22 cellular contexts compared by ENCODE assay signal in the genomic region with DNA sequence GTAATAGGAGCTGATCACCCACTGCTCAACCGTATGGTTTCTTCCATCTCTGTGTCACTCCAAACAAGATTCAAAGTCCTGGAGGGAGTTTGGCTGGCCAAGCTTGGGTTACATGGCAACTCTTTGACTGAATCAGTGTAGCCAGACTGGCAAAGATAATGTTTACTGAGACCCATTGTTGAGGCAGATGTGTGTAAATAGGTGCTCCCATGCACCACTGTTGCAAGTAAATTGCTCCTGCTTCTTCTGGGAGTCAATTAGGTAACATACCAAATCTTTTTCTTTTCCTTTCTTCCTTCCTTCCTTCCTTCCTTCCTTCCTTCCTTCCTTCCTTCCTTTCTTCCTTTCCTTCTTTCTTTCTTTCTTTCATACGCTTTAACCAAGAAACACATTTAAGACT.
"Had no signal": no experiment of that assay in that cellular context is flagged by ENCODE, and none has a peak within 500 bp of the region (broad histone marks: within the 10 kb centered on the region; RNA-seq: fewer than 3 reads in every experiment).

No MANE protein-coding gene starts in this region.

- ATAC-seq: gastroesophageal sphincter; natural killer cell treated with Interleukin-12 subunit alpha and Interleukin-12 subunit beta and Interleukin-15 and Interleukin-18, amount 100 ng/mL, for 72 hours; stimulated activated effector memory CD8-positive, alpha-beta T cell treated with anti-CD3 and anti-CD28 coated beads, Interleukin-12 subunit alpha, Interleukin-12 subunit beta, amount 100 ng/mL, for 72 hours; upper lobe of right lung had no signal

- H2AFZ ChIP-seq: parathyroid adenoma had no signal

- H3K4me3 Mint-ChIP-seq: natural killer cell treated with Interleukin-12 subunit alpha and Interleukin-12 subunit beta and Interleukin-15 and Interleukin-18, amount 100 ng/mL, for 72 hours; stimulated activated effector memory CD8-positive, alpha-beta T cell treated with anti-CD3 and anti-CD28 coated beads, Interleukin-12 subunit alpha, Interleukin-12 subunit beta, amount 100 ng/mL, for 72 hours; stimulated activated naive CD8-positive, alpha-beta T cell treated with anti-CD3 and anti-CD28 coated beads, Interleukin-15, Interleukin-2, amounts not matched to agents 100 ng/mL and 50 ng/mL, for 24 hours had no signal

- H3K36me3 Mint-ChIP-seq: stimulated activated effector memory CD8-positive, alpha-beta T cell treated with anti-CD3 and anti-CD28 coated beads, Interleukin-12 subunit alpha, Interleukin-12 subunit beta, amount 100 ng/mL, for 72 hours had no signal

- H3K79me2 ChIP-seq: parathyroid adenoma had no signal

- H3K9me3 Mint-ChIP-seq: natural killer cell treated with Interleukin-12 subunit alpha and Interleukin-12 subunit beta and Interleukin-15 and Interleukin-18, amount 100 ng/mL, for 72 hours; stimulated activated effector memory CD8-positive, alpha-beta T cell treated with anti-CD3 and anti-CD28 coated beads, Interleukin-12 subunit alpha, Interleukin-12 subunit beta, amount 100 ng/mL, for 72 hours; stimulated activated naive CD8-positive, alpha-beta T cell treated with anti-CD3 and anti-CD28 coated beads, Interleukin-15, Interleukin-2, amounts not matched to agents 100 ng/mL and 50 ng/mL, for 24 hours had no signal

- DNase-seq: colonic mucosa; dermis blood vessel endothelial cell; esophagus squamous epithelium; foreskin fibroblast; glutamatergic neuron; islet precursor cell; left ventricle myocardium inferior; mesenchymal stem cell; midbrain; occipital lobe; right lobe of liver; stimulated activated CD4-positive, alpha-beta T cell treated with anti-CD3 and anti-CD28 coated beads, Interleukin-4, amount 100 ng/mL, for 1 hour; stimulated activated CD8-positive, alpha-beta memory T cell treated with anti-CD3 and anti-CD28 coated beads, Interleukin-4, amount 100 ng/mL, for 48 hours; tibial artery; upper lobe of right lung had no signal

- H3K27ac ChIP-seq: colonic mucosa, esophagus squamous epithelium, gastroesophageal sphincter, left ventricle myocardium inferior, parathyroid adenoma, prostate gland, right lobe of liver, tibial artery, upper lobe of right lung had no signal

- H3K4me3 ChIP-seq: colonic mucosa, esophagus squamous epithelium, gastroesophageal sphincter, left ventricle myocardium inferior, lung, prostate gland, right lobe of liver, tibial artery, upper lobe of right lung had no signal

- H3K36me3 ChIP-seq: colonic mucosa, esophagus squamous epithelium, gastroesophageal sphincter, left ventricle myocardium inferior, prostate gland, right lobe of liver, tibial artery, upper lobe of right lung had no signal

- H3K9ac ChIP-seq: parathyroid adenoma had no signal

- H3K27ac Mint-ChIP-seq: natural killer cell treated with Interleukin-12 subunit alpha and Interleukin-12 subunit beta and Interleukin-15 and Interleukin-18, amount 100 ng/mL, for 72 hours; stimulated activated effector memory CD8-positive, alpha-beta T cell treated with anti-CD3 and anti-CD28 coated beads, Interleukin-12 subunit alpha, Interleukin-12 subunit beta, amount 100 ng/mL, for 72 hours; stimulated activated naive CD8-positive, alpha-beta T cell treated with anti-CD3 and anti-CD28 coated beads, Interleukin-15, Interleukin-2, amounts not matched to agents 100 ng/mL and 50 ng/mL, for 24 hours had no signal

- H3K9me3 ChIP-seq: colonic mucosa, esophagus squamous epithelium, gastroesophageal sphincter, left ventricle myocardium inferior, prostate gland, right lobe of liver, tibial artery, upper lobe of right lung had no signal

- H3K4me1 Mint-ChIP-seq: stimulated activated effector memory CD8-positive, alpha-beta T cell treated with anti-CD3 and anti-CD28 coated beads, Interleukin-12 subunit alpha, Interleukin-12 subunit beta, amount 100 ng/mL, for 72 hours had no signal

- H3K4me1 ChIP-seq: colonic mucosa, left ventricle myocardium inferior, parathyroid adenoma, prostate gland, right lobe of liver, upper lobe of right lung had no signal

- H3K27me3 ChIP-seq: colonic mucosa, esophagus squamous epithelium, gastroesophageal sphincter, right lobe of liver, tibial artery, upper lobe of right lung had no signal
